1 cellular context compared by ENCODE assay signal in genomic region chr9:127848756-127849504, GRCh38.
TF ChIP-seq lines count a peak whose summit lies in the region.

No MANE protein-coding gene starts in this region.

TF ChIP-seq in K562, 482 proteins besides CTCF, POLR2A, EP300 and RAD21 (continued from another document and continues in another):
- TF ChIP-seq, protein P1, sequence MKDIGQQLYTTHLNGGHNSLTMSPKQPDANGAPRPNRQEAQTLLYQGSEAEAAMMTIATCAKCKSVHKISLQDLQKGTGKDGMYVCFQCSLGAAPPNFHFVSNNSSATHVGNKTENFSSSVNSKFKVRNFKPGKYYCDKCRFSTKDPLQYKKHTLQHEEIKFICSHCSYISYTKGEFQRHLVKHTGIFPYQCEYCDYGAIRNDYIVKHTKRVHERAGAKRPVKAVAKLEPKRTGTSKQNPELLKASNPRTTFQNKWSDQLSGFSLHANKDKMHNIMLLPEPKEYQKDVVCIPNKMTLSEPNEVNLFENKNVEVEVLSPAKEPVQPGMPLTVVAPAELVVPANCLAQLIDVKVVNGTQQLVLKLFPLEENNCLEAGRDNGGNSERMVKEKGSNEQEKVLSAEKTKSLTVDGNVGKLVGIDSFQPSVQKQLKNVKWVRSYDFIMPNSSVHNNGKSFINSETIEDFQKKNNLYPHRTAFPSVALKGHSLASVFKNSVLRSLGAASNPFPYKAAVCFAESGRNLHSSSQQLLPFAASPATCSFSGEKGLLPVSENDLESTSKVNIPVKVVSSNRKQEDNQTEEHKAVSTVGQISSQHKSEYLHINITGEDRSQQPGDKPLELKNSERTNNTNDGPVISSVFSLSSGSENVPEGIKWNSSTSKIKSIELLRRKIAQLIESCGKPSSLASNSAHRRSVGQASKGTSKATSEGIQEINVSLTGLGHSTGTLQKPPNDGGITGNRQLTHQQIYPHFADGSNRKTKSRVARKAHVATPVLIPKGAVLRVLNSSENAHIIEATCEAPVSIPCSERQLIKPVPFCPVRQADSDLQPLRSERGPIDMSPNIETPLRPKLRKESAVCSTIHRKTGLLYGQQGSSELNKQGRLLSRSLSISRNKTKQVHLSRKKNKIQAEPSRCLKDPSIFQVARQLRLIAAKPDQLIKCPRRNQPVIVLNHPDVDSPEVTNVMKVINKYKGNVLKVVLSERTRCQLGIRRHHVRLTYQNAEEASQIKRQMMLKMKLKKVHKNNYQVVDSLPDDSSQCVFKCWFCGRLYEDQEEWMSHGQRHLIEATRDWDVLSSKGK (CRISPR knock-in tag; IDR thresholded peaks at IDR 0.05): no peak
- TF ChIP-seq DDX20 (tag; IDR thresholded peaks at IDR 0.05; ENCODE audit: low read depth): no peak
- TF ChIP-seq RBFOX2 (IDR thresholded peaks at IDR 0.05; ENCODE audit: low read depth, low read length): no peak
- TF ChIP-seq TCF3 (CRISPR knock-in tag; IDR thresholded peaks at IDR 0.05): peak; percentile 40; the same call in 1 of the 2 replicates
- TF ChIP-seq, protein P2, sequence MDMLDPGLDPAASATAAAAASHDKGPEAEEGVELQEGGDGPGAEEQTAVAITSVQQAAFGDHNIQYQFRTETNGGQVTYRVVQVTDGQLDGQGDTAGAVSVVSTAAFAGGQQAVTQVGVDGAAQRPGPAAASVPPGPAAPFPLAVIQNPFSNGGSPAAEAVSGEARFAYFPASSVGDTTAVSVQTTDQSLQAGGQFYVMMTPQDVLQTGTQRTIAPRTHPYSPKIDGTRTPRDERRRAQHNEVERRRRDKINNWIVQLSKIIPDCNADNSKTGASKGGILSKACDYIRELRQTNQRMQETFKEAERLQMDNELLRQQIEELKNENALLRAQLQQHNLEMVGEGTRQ (CRISPR knock-in tag; IDR thresholded peaks at IDR 0.05): 0 out of 2 replicates have a peak, but pooled peaks have one; percentile 9
- no peak for TF ChIP-seq ZNF134 (CRISPR knock-in tag; conservative IDR thresholded peaks at IDR 0.05)
- TF ChIP-seq SRSF1 (IDR thresholded peaks at IDR 0.05; ENCODE audit: low read depth, low read length): no peak
- no peak for TF ChIP-seq ETV6 (IDR thresholded peaks at IDR 0.05; ENCODE audit: borderline replicate concordance in 1 of 2, low read depth in 2 of 2, low read length in 1 of 2)
- no peak for TF ChIP-seq ETV6 (CRISPR knock-in tag; IDR thresholded peaks at IDR 0.05; ENCODE audit: borderline replicate concordance)
- TF ChIP-seq AFF1 (IDR thresholded peaks at IDR 0.05; ENCODE audit: low read depth in 1 of 2, partially characterized antibody in 2 of 2): peak in 1 of 2 experiments; percentile 52
- no peak for TF ChIP-seq POLR3G (IDR thresholded peaks at IDR 0.05; ENCODE audit: extremely low read depth, insufficient read length, insufficient replicate concordance)
- no peak for TF ChIP-seq ZNF324 (CRISPR knock-in tag; IDR thresholded peaks at IDR 0.05)
- no peak for TF ChIP-seq TAF7 (tag; IDR thresholded peaks at IDR 0.05)
- 0 out of 2 replicates have a peak, but pooled peaks have one; percentile 46 for TF ChIP-seq MTA3 (IDR thresholded peaks at IDR 0.05; ENCODE audit: borderline replicate concordance)
- peak; percentile 43; the same call in 1 of the 2 replicates for TF ChIP-seq SMARCE1 (IDR thresholded peaks at IDR 0.05)
- no peak for TF ChIP-seq ZKSCAN3 (CRISPR knock-in tag; IDR thresholded peaks at IDR 0.05)
- TF ChIP-seq ARHGAP35 (IDR thresholded peaks at IDR 0.05; ENCODE audit: partially characterized antibody): no peak
- no peak for TF ChIP-seq MAFG (tag; conservative IDR thresholded peaks at IDR 0.05)
- TF ChIP-seq KLF6 (CRISPR knock-in tag; IDR thresholded peaks at IDR 0.05; ENCODE audit: borderline replicate concordance): no peak
- no peak for TF ChIP-seq ZNF23 (CRISPR knock-in tag; IDR thresholded peaks at IDR 0.05)
- TF ChIP-seq, protein P3, sequence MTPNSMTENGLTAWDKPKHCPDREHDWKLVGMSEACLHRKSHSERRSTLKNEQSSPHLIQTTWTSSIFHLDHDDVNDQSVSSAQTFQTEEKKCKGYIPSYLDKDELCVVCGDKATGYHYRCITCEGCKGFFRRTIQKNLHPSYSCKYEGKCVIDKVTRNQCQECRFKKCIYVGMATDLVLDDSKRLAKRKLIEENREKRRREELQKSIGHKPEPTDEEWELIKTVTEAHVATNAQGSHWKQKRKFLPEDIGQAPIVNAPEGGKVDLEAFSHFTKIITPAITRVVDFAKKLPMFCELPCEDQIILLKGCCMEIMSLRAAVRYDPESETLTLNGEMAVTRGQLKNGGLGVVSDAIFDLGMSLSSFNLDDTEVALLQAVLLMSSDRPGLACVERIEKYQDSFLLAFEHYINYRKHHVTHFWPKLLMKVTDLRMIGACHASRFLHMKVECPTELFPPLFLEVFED (CRISPR knock-in tag; conservative IDR thresholded peaks at IDR 0.05): no peak
- TF ChIP-seq MEF2D (tag; conservative IDR thresholded peaks at IDR 0.05; ENCODE audit: low read depth): peak; percentile 49; the same call in 1 of the 2 replicates
- TF ChIP-seq ZNF584 (CRISPR knock-in tag; IDR thresholded peaks at IDR 0.05; ENCODE audit: low read depth): no peak
- TF ChIP-seq TRIM24 (IDR thresholded peaks at IDR 0.05): peak in 1 of 2 experiments; percentile 56; a peak in 3 of 4 replicates
- TF ChIP-seq FOXP4 (CRISPR knock-in tag; IDR thresholded peaks at IDR 0.05; ENCODE audit: borderline replicate concordance): no peak
- peak; percentile 41; the same call in 1 of the 2 replicates for TF ChIP-seq CTBP1 (IDR thresholded peaks at IDR 0.05; ENCODE audit: borderline replicate concordance)
- TF ChIP-seq NR0B1 (IDR thresholded peaks at IDR 0.05; ENCODE audit: partially characterized antibody): no peak
- TF ChIP-seq ZNF696 (CRISPR knock-in tag; conservative IDR thresholded peaks at IDR 0.05): no peak
- no peak for TF ChIP-seq ZNF133 (CRISPR knock-in tag; IDR thresholded peaks at IDR 0.05)
- TF ChIP-seq ZC3H4 (CRISPR knock-in tag; IDR thresholded peaks at IDR 0.05; ENCODE audit: borderline replicate concordance): no peak
- TF ChIP-seq E2F5 (CRISPR knock-in tag; IDR thresholded peaks at IDR 0.05): no peak
- peak; percentile 44; the same call in 1 of the 2 replicates for TF ChIP-seq TAL1 (IDR thresholded peaks at IDR 0.05)
- TF ChIP-seq MNT (conservative IDR thresholded peaks at IDR 0.05): no peak
- no peak for TF ChIP-seq ZNF644 (tag; IDR thresholded peaks at IDR 0.05; ENCODE audit: low read depth)
- TF ChIP-seq ZNF778 (CRISPR knock-in tag; IDR thresholded peaks at IDR 0.05): no peak
- TF ChIP-seq TARDBP (IDR thresholded peaks at IDR 0.05): no peak
- TF ChIP-seq ESRRB (CRISPR knock-in tag; IDR thresholded peaks at IDR 0.05; ENCODE audit: borderline replicate concordance): no peak
- TF ChIP-seq BHLHE40 (IDR thresholded peaks at IDR 0.05; ENCODE audit: low read length): peak; percentile 19; the same call in 1 of the 2 replicates
- no peak for TF ChIP-seq RBM17 (IDR thresholded peaks at IDR 0.05; ENCODE audit: borderline replicate concordance, low read depth, low read length)
- TF ChIP-seq TOE1 (IDR thresholded peaks at IDR 0.05; ENCODE audit: borderline replicate concordance): peak; percentile 49; the same call in 1 of the 2 replicates
- TF ChIP-seq TOE1 (CRISPR knock-in tag; IDR thresholded peaks at IDR 0.05; ENCODE audit: borderline replicate concordance, low read depth): no peak
- no peak for TF ChIP-seq PCBP2 (IDR thresholded peaks at IDR 0.05; ENCODE audit: low read depth, low read length, poor library complexity, severe bottlenecking)
- TF ChIP-seq RHOXF2B (CRISPR knock-in tag; conservative IDR thresholded peaks at IDR 0.05): no peak
- TF ChIP-seq ZSCAN32 (CRISPR knock-in tag; IDR thresholded peaks at IDR 0.05): no peak
- no peak for TF ChIP-seq HDGF (IDR thresholded peaks at IDR 0.05)
- no peak for TF ChIP-seq IRF2 (CRISPR knock-in tag; IDR thresholded peaks at IDR 0.05)
- TF ChIP-seq ZNF785 (CRISPR knock-in tag; IDR thresholded peaks at IDR 0.05): no peak
- TF ChIP-seq TSHZ1 (CRISPR knock-in tag; IDR thresholded peaks at IDR 0.05): no peak
